Comparison of ENCODE assay signal across 1 cellular context in the genomic region with DNA sequence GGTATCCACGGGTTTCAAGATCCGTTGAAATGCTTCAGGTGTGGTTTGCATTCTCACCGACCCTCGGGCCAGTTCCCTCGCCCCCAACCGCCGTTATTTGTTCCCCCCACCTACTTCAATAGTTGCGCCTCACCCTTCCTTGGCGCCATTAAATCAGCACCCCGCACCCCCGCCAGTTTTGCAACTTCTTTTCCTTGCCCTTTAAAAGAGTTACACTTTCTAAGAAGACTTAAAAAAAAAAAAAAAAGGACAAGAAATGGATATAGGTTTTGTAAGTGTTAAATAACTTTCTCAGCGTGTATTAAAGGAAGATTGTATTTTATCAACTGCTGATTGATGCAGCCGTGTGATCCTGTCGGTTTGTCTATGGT.
TF ChIP-seq lines count a peak whose summit lies in the region.

No MANE protein-coding gene starts in this region.

TF ChIP-seq in WTC11, 78 proteins besides CTCF, POLR2A, EP300 and RAD21 (continued from another document):
- TF ChIP-seq, protein P1, sequence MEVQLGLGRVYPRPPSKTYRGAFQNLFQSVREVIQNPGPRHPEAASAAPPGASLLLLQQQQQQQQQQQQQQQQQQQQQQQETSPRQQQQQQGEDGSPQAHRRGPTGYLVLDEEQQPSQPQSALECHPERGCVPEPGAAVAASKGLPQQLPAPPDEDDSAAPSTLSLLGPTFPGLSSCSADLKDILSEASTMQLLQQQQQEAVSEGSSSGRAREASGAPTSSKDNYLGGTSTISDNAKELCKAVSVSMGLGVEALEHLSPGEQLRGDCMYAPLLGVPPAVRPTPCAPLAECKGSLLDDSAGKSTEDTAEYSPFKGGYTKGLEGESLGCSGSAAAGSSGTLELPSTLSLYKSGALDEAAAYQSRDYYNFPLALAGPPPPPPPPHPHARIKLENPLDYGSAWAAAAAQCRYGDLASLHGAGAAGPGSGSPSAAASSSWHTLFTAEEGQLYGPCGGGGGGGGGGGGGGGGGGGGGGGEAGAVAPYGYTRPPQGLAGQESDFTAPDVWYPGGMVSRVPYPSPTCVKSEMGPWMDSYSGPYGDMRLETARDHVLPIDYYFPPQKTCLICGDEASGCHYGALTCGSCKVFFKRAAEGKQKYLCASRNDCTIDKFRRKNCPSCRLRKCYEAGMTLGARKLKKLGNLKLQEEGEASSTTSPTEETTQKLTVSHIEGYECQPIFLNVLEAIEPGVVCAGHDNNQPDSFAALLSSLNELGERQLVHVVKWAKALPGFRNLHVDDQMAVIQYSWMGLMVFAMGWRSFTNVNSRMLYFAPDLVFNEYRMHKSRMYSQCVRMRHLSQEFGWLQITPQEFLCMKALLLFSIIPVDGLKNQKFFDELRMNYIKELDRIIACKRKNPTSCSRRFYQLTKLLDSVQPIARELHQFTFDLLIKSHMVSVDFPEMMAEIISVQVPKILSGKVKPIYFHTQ (CRISPR knock-in tag; IDR thresholded peaks at IDR 0.05), result no peak
- no peak for TF ChIP-seq ESRRA (CRISPR knock-in tag; IDR thresholded peaks at IDR 0.05; ENCODE audit: borderline replicate concordance)
- TF ChIP-seq GTF2I (CRISPR knock-in tag; conservative IDR thresholded peaks at IDR 0.05), result no peak
- no peak for TF ChIP-seq NR3C1 (CRISPR knock-in tag; conservative IDR thresholded peaks at IDR 0.05; ENCODE audit: low read depth)
